19 cellular contexts compared by ENCODE assay signal in the genomic region with DNA sequence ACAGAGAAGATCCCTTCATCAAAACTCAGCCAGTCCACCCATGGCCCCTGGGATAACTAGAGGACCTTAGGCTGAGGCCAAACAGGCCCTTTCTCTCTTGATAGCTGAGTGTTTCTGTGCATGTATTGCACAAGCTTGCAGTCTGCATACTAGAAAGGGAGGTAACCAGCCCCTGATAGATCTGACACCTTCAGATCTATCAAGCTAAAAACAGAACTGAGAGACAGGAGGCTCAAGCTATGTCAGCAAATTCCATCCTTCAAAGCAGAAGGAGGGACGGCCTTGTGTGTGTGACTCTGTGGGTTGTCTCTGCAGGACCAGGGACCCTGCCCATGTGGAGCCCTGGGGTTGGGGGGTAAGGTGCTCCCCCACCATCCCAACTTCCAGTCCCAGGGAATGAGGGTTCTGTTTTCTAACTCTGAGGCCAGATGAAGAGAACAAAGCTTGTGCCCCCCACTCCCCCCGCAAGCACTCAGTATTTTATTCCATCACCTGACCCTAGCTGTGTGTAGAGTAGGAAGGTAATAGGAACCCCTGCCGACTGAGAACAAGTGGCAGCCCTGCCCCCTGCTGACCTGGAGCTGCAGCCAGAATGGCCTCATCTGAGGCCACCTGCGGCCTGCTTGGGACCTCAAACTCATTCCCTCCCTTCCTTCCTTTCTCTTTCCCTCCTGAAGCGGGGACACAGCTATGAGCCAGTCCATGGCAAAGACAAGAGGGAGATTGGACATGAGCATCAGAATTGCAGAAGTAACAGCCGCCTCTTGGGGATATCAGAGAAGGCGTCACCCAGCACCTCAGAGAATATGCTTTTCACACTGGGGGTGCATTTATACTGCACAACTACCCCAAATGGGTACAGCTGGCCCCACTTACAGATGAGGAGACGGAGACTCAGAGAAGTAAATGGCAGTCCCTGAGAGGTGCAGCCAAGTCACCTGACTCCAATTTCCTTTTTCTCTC.
DNase-seq lines count a peak whose midpoint lies in the region; ATAC-seq and TF ChIP-seq lines count a peak whose summit lies in the region.
"Had no signal": no experiment of that assay in that cellular context is flagged by ENCODE, and none has a peak within 500 bp of the region (broad histone marks: within the 10 kb centered on the region; RNA-seq: fewer than 3 reads in every experiment).

No MANE protein-coding gene starts in this region.

- H4K20me1 ChIP-seq in KMS-11 (ENCODE audit: insufficient read depth) = no peaks in the 10 kb centered on the region

- no peak for ATAC-seq in activated T-helper 17 cell treated with anti-CD3 and anti-CD28 coated beads, Interleukin-2, amount 50 U/mL, for 72 hours (replicated peaks)
- peak in 3 of 4 donors; percentile 47 to 53 (median 48) for ATAC-seq in psoas muscle
- no peak for ATAC-seq in HG03135 (IDR thresholded peaks at IDR 0.05; ENCODE audit: unreplicated experiment)
- ATAC-seq: activated T-cell treated with anti-CD3 and anti-CD28 coated beads, Interleukin-2, amount 50 U/mL, for 4 hours; effector memory CD8-positive, alpha-beta T cell; heart left ventricle had no signal

- no peaks in the 10 kb centered on the region for H3K27me3 ChIP-seq in KMS-11 (ENCODE audit: insufficient read depth, low read depth)
- no peaks in the 10 kb centered on the region for H3K27me3 ChIP-seq in psoas muscle (ENCODE audit: insufficient read depth in 3 of 3, low read length in 2 of 3)
- H3K27me3 ChIP-seq: heart left ventricle, SJCRH30, stomach had no signal

- no peaks in the 10 kb centered on the region for H3K36me3 Mint-ChIP-seq in activated T-helper 17 cell treated with anti-CD3 and anti-CD28 coated beads, Interleukin-2, amount 50 U/mL, for 72 hours (ENCODE audit: low read depth)

- H3K4me3 ChIP-seq in KMS-11 (IDR thresholded peaks at IDR 0.05; ENCODE audit: insufficient read depth, low read depth, low read length) (no peak overlapping the region), psoas muscle (no peak overlapping the region)
- H3K4me3 ChIP-seq: heart left ventricle, prostate gland, SJCRH30 had no signal

- H3K4me1 Mint-ChIP-seq in activated T-helper 17 cell treated with anti-CD3 and anti-CD28 coated beads, Interleukin-2, amount 50 U/mL, for 72 hours = peaks cover 11% of the 10 kb centered on the region

- H3K4me3 Mint-ChIP-seq in activated T-helper 17 cell treated with anti-CD3 and anti-CD28 coated beads, Interleukin-2, amount 50 U/mL, for 72 hours = no peak overlapping the region
- H3K4me3 Mint-ChIP-seq: activated T-cell treated with anti-CD3 and anti-CD28 coated beads, Interleukin-2, amount 50 U/mL, for 4 hours; effector memory CD8-positive, alpha-beta T cell had no signal

- peak overlapping the region; percentile 95 for H3K4me2 ChIP-seq in KMS-11

- H3K27ac ChIP-seq in KMS-11 (peak overlapping the region; percentile 70), psoas muscle (no peak overlapping the region), substantia nigra (ENCODE audit: low read depth, low read length, poor library complexity, severe bottlenecking) (no peak overlapping the region)
- H3K27ac ChIP-seq: 22Rv1, heart left ventricle, prostate gland, SJCRH30 had no signal

- no peaks in the 10 kb centered on the region for H3K9me3 Mint-ChIP-seq in activated T-helper 17 cell treated with anti-CD3 and anti-CD28 coated beads, Interleukin-2, amount 50 U/mL, for 72 hours
- H3K9me3 Mint-ChIP-seq: activated T-cell treated with anti-CD3 and anti-CD28 coated beads, Interleukin-2, amount 50 U/mL, for 4 hours; effector memory CD8-positive, alpha-beta T cell had no signal

- H3K9ac ChIP-seq in KMS-11 = peak overlapping the region; percentile 39; the same call in 1 of the 2 replicates

- H3K27ac Mint-ChIP-seq in activated T-helper 17 cell treated with anti-CD3 and anti-CD28 coated beads, Interleukin-2, amount 50 U/mL, for 72 hours = peak overlapping the region; percentile 81

- DNase-seq in NCI-H1092 treated with DMSO at 0.1 percent for 48 hours (lab: John Stamatoyannopoulos, UW) (peak; percentile 37), NCI-H1092 (lab: John Stamatoyannopoulos, UW) (no peak), psoas muscle (no peak), OCI-M1 (lab: John Stamatoyannopoulos, UW) (no peak), substantia nigra (lab: John Stamatoyannopoulos, UW) (no peak)
- DNase-seq: activated T-cell treated with anti-CD3 and anti-CD28 coated beads, Interleukin-2, amount 50 U/mL, for 4 hours; DMS153; effector memory CD8-positive, alpha-beta T cell; mammary epithelial cell; NCI-H2171 treated with DMSO at 0.1 percent for 48 hours; SJCRH30; stimulated activated CD4-positive, alpha-beta T cell treated with anti-CD3 and anti-CD28 coated beads, Interleukin-4, amount 100 ng/mL, for 1 hour; stomach had no signal

- no peaks in the 10 kb centered on the region for H3K79me2 ChIP-seq in KMS-11 (ENCODE audit: insufficient read depth, low read depth)

- H2AFZ ChIP-seq in KMS-11 (ENCODE audit: low read depth) = peak overlapping the region; percentile 41

- H3K9me3 ChIP-seq in psoas muscle = no peaks in the 10 kb centered on the region
- H3K9me3 ChIP-seq: heart left ventricle, prostate gland, SJCRH30, stomach had no signal

- WGBS in psoas muscle, 3 donors = 52 to 69% (median 58%) methylated on average over 8 of the region's 8 CpGs

- intact Hi-C loops in psoas muscle (cut with DNase I) = no loop called here

- H3K36me3 ChIP-seq in KMS-11 (ENCODE audit: insufficient read depth) (no peaks in the 10 kb centered on the region), psoas muscle (ENCODE audit: insufficient read depth in 1 of 2, low read depth in 1 of 2) (no peaks in the 10 kb centered on the region)
- H3K36me3 ChIP-seq: heart left ventricle, prostate gland, SJCRH30, stomach had no signal

- no peaks in the 10 kb centered on the region for H3K27me3 Mint-ChIP-seq in activated T-helper 17 cell treated with anti-CD3 and anti-CD28 coated beads, Interleukin-2, amount 50 U/mL, for 72 hours
- H3K27me3 Mint-ChIP-seq: effector memory CD8-positive, alpha-beta T cell had no signal

- H3K4me1 ChIP-seq in KMS-11 (ENCODE audit: low read depth, poor library complexity, severe bottlenecking) (peaks cover 81% of the 10 kb centered on the region), psoas muscle (no peaks in the 10 kb centered on the region)
- H3K4me1 ChIP-seq: heart left ventricle, prostate gland, SJCRH30 had no signal

- TF ChIP-seq CTCF in KMS-11 (conservative IDR thresholded peaks at IDR 0.05; ENCODE audit: low read depth, low read length) (peak; percentile 41; the same call in 1 of the 2 replicates), psoas muscle (IDR thresholded peaks at IDR 0.05) (no peak)

Comparison
In these comparisons a context has a peak if more than half of its experiments do, and no peak if none do; other contexts are left out.
1. ATAC-seq: peak in psoas muscle (3 of 4); none in activated T-helper 17 cell treated with anti-CD3 and anti-CD28 coated beads, Interleukin-2, amount 50 U/mL, for 72 hours (single experiment) and HG03135 (single experiment).